ENCODE assay signal across 10 cellular contexts in the genomic region with DNA sequence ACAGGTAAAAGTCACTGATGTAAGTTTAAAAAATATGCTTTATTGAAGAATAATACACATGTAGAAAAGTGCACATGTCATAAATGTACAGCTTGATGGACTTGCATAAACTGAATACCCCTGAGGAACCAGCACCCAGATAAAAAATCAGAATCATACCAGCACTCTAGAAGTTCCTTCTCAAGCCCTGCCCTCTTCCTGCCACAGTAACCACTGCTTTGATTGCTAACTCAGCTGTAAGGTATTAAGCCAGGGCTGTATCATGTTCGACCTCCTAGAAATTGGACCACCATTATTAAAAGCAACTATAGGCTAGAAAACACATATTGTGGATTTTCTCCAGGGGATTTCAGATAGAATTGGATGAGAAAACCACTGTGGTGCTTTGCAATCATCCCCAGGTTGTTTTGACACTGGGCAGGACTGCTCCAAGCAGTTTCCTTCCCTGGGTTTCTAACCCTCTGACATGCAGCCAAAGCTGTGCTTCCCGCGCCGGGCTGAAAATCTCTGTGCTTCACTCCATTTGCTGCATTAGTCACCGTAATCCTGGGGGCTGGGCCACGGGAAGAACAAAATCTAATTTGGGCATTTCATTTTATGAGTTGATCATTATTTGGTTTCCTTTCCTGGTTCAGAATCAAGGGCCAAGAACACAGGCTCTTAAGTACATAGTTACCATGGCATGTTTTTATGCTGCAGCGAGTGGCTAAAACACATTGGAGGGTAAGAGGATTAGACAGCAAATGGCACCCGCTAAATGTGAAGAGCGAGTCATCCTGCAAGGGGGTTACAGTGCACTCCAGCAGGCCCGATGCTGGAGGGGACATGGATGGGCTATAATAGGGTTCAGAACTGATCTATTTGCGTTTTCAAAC.
A peak's percentile ranks its signal among the peaks of the same experiment; 100 is the strongest.
DNase-seq lines count a peak whose midpoint lies in the region; ATAC-seq, FAIRE-seq and TF ChIP-seq lines count a peak whose summit lies in the region.
"Had no signal": no experiment of that assay in that cellular context is flagged by ENCODE, and none has a peak within 500 bp of the region (broad histone marks: within the 10 kb centered on the region; RNA-seq: fewer than 3 reads in every experiment).

No MANE protein-coding gene starts in this region.

- H4K20me1 ChIP-seq in HepG2 (ENCODE audit: insufficient read depth, low read length): no peaks in the 10 kb centered on the region

- POLR2A ChIA-PET in HepG2 (lab: Yijun Ruan, JAX): no interaction called here

- WGBS in HepG2 (ENCODE audit: low lambda C conversion rate): 45% methylated on average over 11 of the region's 11 CpGs

- ATAC-seq in GM19043 (IDR thresholded peaks at IDR 0.05; ENCODE audit: low read depth, unreplicated experiment) (peak; percentile 49), HepG2 (no peak)

- BruUV-seq in HepG2 (replicated peaks; lab: Mats Ljungman, UMichigan): no TSS peak

- DNase-seq in D341Med (ENCODE audit: low spot score) (peak; percentile 59), MG63 (peak; percentile 24), NCI-H1048 (lab: John Stamatoyannopoulos, UW) (no peak), SKM-1 (lab: John Stamatoyannopoulos, UW; ENCODE audit: unreplicated experiment) (no peak), mesenteric fat pad (ENCODE audit: low spot score) (no peak), HepG2 (ENCODE audit: low spot score) (no peak)
- DNase-seq: uterus had no signal

- no peak for TF ChIP-seq RAD21 in HepG2 (CRISPR knock-in tag; IDR thresholded peaks at IDR 0.05)

- no peaks in the 10 kb centered on the region for H3K27me3 ChIP-seq in MG63
- no peaks in the 10 kb centered on the region; a peak in 1 of 5 replicates for H3K27me3 ChIP-seq in HepG2 (ENCODE audit: control insufficient read depth in 1 of 2, insufficient read depth in 2 of 2, low read length in 2 of 2)
- H3K27me3 ChIP-seq: uterus had no signal

- H3K9ac ChIP-seq in HepG2 (ENCODE audit: insufficient read depth, low read depth, low read length): no peak overlapping the region

- no peak overlapping the region for H2AFZ ChIP-seq in HepG2 (ENCODE audit: low read length)

- TF ChIP-seq EP300 in HepG2 (IDR thresholded peaks at IDR 0.05; ENCODE audit: low read depth in 2 of 2, low read length in 2 of 2) (no peak), HepG2 (CRISPR knock-in tag; IDR thresholded peaks at IDR 0.05; ENCODE audit: borderline replicate concordance) (no peak)

- peak; percentile 68 for FAIRE-seq in islet of Langerhans (lab: Jason Lieb, UNC)
- FAIRE-seq in HepG2 (lab: Jason Lieb, UNC): no peak
- FAIRE-seq: colon had no signal

- no peak overlapping the region for H3K4me3 ChIP-seq in MG63
- H3K4me3 ChIP-seq in HepG2 (replicated peaks in 1 of 3; ENCODE audit: insufficient read depth in 1 of 3, low read depth in 2 of 3, low read length in 3 of 3): no peak overlapping the region
- H3K4me3 ChIP-seq: uterus had no signal

- TF ChIP-seq POLR2A in HepG2 (IDR thresholded peaks at IDR 0.05; ENCODE audit: insufficient read depth in 1 of 2, low read depth in 2 of 2, low read length in 2 of 2): no peak

- no peak overlapping the region for H3K27ac ChIP-seq in HepG2 (ENCODE audit: extremely low read length, insufficient read depth, low read length)
- H3K27ac ChIP-seq: uterus had no signal

- no peak for TF ChIP-seq CTCF in HepG2 (CRISPR knock-in tag; IDR thresholded peaks at IDR 0.05)

- no peak overlapping the region for H3K4me2 ChIP-seq in HepG2 (ENCODE audit: low read depth, low read length)

- H3K79me2 ChIP-seq in HepG2 (ENCODE audit: insufficient read depth, low read length): no peaks in the 10 kb centered on the region

- in situ Hi-C loops in HepG2 (cut with HindIII; ENCODE audit: extremely low pct_ligation_motif_present, low pct_unique_long_range_greater_than_20kb): no loop called here

- H3K36me3 ChIP-seq in MG63: no peaks in the 10 kb centered on the region
- no peaks in the 10 kb centered on the region for H3K36me3 ChIP-seq in HepG2 (replicated peaks in 1 of 2; ENCODE audit: control insufficient read depth in 1 of 2, insufficient read depth in 2 of 2, low read length in 2 of 2)
- H3K36me3 ChIP-seq: uterus had no signal

- CTCF ChIA-PET in HepG2 (lab: Yijun Ruan, JAX; ENCODE audit: low intra/inter-chr PET ratio, low total read pairs): no interaction called here

- intact Hi-C loops in HepG2 (cut with micrococcal nuclease; ENCODE audit: unreplicated experiment): loop anchor here (5.0 kb wide), 1 partner anchor 1123 kb away; no protein-coding TSS in a partner anchor

- H3K9me3 ChIP-seq in MG63 (peaks cover 7% of the 10 kb centered on the region), HepG2 (ENCODE audit: low read length) (peaks cover 5% of the 10 kb centered on the region; the same call in 1 of the 2 replicates)
- H3K9me3 ChIP-seq: uterus had no signal

- no peaks in the 10 kb centered on the region for H3K4me1 ChIP-seq in HepG2 (ENCODE audit: insufficient read depth, low read length)
- H3K4me1 ChIP-seq: uterus had no signal

TF ChIP-seq in HepG2, 621 proteins besides CTCF, POLR2A, EP300 and RAD21 (continues in another document):
- TF ChIP-seq YEATS2 (CRISPR knock-in tag; IDR thresholded peaks at IDR 0.05; ENCODE audit: borderline replicate concordance): no peak
- TF ChIP-seq, protein P1, sequence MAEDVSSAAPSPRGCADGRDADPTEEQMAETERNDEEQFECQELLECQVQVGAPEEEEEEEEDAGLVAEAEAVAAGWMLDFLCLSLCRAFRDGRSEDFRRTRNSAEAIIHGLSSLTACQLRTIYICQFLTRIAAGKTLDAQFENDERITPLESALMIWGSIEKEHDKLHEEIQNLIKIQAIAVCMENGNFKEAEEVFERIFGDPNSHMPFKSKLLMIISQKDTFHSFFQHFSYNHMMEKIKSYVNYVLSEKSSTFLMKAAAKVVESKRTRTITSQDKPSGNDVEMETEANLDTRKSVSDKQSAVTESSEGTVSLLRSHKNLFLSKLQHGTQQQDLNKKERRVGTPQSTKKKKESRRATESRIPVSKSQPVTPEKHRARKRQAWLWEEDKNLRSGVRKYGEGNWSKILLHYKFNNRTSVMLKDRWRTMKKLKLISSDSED (CRISPR knock-in tag; IDR thresholded peaks at IDR 0.05): no peak
- TF ChIP-seq ARNT2 (CRISPR knock-in tag; IDR thresholded peaks at IDR 0.05; ENCODE audit: low read depth): no peak
- TF ChIP-seq, protein P2, sequence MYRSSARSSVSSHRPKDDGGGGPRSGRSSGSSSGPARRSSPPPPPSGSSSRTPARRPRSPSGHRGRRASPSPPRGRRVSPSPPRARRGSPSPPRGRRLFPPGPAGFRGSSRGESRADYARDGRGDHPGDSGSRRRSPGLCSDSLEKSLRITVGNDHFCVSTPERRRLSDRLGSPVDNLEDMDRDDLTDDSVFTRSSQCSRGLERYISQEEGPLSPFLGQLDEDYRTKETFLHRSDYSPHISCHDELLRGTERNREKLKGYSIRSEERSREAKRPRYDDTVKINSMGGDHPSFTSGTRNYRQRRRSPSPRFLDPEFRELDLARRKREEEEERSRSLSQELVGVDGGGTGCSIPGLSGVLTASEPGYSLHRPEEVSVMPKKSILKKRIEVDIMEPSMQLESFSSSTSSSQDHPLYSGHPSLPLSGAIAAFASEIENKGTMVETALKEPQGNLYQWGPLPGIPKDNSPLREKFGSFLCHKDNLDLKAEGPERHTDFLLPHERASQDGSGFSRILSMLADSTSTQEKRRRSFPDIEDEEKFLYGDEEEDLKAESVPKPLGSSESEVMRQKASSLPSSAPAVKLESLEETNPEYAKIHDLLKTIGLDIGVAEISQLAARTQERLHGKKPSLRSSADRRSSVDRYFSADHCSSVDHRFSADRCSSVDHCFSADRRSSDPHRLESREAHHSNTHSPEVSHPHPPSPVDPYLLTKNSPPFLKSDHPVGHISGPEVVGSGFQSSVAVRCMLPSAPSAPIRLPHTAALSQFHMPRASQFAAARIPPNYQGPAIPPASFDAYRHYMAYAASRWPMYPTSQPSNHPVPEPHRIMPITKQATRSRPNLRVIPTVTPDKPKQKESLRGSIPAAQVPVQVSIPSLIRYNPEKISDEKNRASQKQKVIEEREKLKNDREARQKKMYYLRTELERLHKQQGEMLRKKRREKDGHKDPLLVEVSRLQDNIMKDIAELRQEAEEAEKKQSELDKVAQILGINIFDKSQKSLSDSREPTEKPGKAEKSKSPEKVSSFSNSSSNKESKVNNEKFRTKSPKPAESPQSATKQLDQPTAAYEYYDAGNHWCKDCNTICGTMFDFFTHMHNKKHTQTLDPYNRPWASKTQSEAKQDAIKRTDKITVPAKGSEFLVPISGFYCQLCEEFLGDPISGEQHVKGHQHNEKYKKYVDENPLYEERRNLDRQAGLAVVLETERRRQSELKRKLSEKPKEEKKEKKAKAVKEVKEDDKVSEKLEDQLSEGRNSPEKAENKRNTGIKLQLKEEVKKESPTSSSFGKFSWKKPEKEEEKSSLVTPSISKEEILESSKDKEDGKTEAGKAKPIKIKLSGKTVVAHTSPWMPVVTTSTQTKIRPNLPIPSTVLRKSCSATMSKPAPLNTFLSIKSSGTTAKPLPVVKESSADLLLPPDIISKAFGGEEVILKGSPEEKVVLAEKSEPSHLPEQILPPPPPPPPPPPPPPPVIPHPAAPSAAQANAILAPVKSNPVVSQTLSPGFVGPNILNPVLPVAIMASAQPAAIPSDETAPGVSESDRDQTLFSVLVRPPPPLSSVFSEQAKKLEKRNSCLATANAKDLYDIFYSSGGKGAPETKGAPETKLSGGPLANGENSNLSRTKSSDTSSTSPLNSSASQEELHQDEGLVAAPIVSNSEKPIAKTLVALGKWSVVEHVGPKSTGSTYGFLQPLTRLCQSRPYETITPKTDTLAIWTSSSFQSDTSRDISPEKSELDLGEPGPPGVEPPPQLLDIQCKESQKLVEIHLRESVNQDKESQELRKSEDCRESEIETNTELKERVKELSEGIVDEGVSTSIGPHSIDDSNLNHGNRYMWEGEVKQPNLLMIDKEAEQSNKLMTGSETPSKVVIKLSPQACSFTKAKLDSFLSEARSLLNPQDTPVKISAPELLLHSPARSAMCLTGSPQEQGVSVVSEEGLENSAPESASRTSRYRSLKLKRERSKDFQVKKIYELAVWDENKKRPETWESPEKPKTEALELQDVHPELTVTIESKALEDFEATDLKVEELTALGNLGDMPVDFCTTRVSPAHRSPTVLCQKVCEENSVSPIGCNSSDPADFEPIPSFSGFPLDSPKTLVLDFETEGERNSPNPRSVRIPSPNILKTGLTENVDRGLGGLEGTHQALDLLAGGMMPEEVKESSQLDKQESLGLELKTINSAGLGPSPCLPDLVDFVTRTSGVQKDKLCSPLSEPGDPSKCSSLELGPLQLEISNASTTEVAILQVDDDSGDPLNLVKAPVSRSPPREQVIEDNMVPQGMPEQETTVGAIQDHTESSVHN (CRISPR knock-in tag; IDR thresholded peaks at IDR 0.05): no peak
- no peak for TF ChIP-seq ZFAT (CRISPR knock-in tag; conservative IDR thresholded peaks at IDR 0.05)

Comparison
In these comparisons a context has a peak if more than half of its experiments do, and no peak if none do; other contexts are left out.
1. DNase-seq: peak in D341Med (single experiment) and MG63 (single experiment); none in NCI-H1048 (single experiment), SKM-1 (single experiment), mesenteric fat pad (single experiment) and HepG2 (single experiment).